In the genomic region with DNA sequence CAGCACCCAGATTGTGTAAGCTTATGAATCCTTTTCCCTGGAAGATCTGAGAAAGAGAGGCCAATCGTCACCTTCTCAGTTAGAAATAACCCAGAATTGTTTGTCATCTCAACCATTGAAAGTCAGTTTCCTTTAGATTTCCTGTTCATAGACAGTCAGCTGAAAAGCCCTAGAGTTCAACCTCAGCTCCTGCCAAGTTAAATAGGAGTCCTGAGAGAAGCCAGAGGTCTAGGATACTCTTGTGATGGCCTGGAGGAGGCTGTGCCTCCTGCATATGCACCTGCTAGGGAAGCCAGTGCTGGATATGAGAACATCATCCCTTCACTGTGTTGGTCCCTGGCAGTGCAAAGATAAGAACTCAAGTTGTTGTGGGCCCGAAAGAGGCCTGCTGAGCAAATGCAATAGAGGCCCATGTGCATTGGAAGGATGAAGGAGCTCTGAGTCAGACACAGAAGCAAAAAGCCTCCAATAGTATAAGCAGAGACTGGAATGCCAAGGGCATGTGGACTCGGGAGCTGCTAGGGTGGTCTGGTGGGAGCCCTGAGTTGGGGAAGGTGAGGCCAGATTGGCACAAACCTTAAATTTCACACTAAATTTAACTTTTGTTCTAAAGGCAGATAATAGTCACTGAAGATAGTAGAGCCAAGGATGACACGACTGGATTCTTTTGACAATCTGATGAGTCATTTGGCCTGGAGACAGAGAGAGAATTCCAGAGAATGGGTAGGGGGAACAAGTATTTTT, we compare ENCODE assay signal across 17 cellular contexts.
DNase-seq lines count a peak whose midpoint lies in the region; ATAC-seq and TF ChIP-seq lines count a peak whose summit lies in the region.
"Had no signal": no experiment of that assay in that cellular context is flagged by ENCODE, and none has a peak within 500 bp of the region (broad histone marks: within the 10 kb centered on the region; RNA-seq: fewer than 3 reads in every experiment).

No MANE protein-coding gene starts in this region.

- H3K27me3 Mint-ChIP-seq in activated naive CD8-positive, alpha-beta T cell treated with anti-CD3 and anti-CD28 coated beads for 36 hours, result no peaks in the 10 kb centered on the region
- H3K27me3 Mint-ChIP-seq: CD4-positive, alpha-beta T cell had no signal

- WGBS in right cardiac atrium, result 48% methylated on average over 4 of the region's 4 CpGs

- no peaks in the 10 kb centered on the region for H3K9me3 Mint-ChIP-seq in activated naive CD8-positive, alpha-beta T cell treated with anti-CD3 and anti-CD28 coated beads for 36 hours
- H3K9me3 Mint-ChIP-seq: CD4-positive, alpha-beta T cell had no signal

- no peaks in the 10 kb centered on the region for H3K9me3 ChIP-seq in right cardiac atrium (ENCODE audit: control insufficient read depth, low read length)
- H3K9me3 ChIP-seq in left ventricle myocardium inferior (replicated peaks), result no peaks in the 10 kb centered on the region
- H3K9me3 ChIP-seq in SJSA1 (replicated peaks), result peaks cover 2% of the 10 kb centered on the region; the same call in 1 of the 2 replicates
- H3K9me3 ChIP-seq in tibial artery, result no peaks in the 10 kb centered on the region
- H3K9me3 ChIP-seq: thoracic aorta had no signal

- intact Hi-C loops in right cardiac atrium (cut with DNase I), result no loop called here
- intact Hi-C loops in left ventricle myocardium inferior (cut with micrococcal nuclease), result no loop called here
- intact Hi-C loops in tibial artery (cut with DNase I; ENCODE audit: low total_unique reads), result no loop called here

- in situ Hi-C loops in GM13976 (cut with MboI; ENCODE audit: low sequenced_read_pairs, unreplicated experiment), result no loop called here

- H3K4me1 ChIP-seq in right cardiac atrium (ENCODE audit: control insufficient read depth, insufficient read depth, low read length) (no peaks in the 10 kb centered on the region), left ventricle myocardium inferior (no peaks in the 10 kb centered on the region), SJSA1 (replicated peaks) (peaks cover 17% of the 10 kb centered on the region), tibial artery (peaks cover 0 to 3% (median 0%) of the 10 kb centered on the region in 4 donors)

- TF ChIP-seq CTCF in left ventricle myocardium inferior (IDR thresholded peaks at IDR 0.05; ENCODE audit: borderline replicate concordance) (no peak), fibroblast of the aortic adventitia (IDR thresholded peaks at IDR 0.05; ENCODE audit: insufficient read depth, low read length) (no peak), tibial artery (IDR thresholded peaks at IDR 0.05) (no peak), GM13976 (IDR thresholded peaks at IDR 0.05; ENCODE audit: borderline replicate concordance, control extremely low read depth, extremely low read depth, insufficient read depth, missing control alignments) (no peak)

- H3K4me3 ChIP-seq in right cardiac atrium (ENCODE audit: low read length) (no peak overlapping the region), left ventricle myocardium inferior (no peak overlapping the region), SJSA1 (no peak overlapping the region), fibroblast of the aortic adventitia (ENCODE audit: low read depth, low read length) (no peak overlapping the region), tibial artery (no peak overlapping the region)
- H3K4me3 ChIP-seq: SK-N-MC, thoracic aorta had no signal

- no peak overlapping the region for H3K4me3 Mint-ChIP-seq in activated naive CD8-positive, alpha-beta T cell treated with anti-CD3 and anti-CD28 coated beads for 36 hours
- H3K4me3 Mint-ChIP-seq: CD4-positive, alpha-beta T cell had no signal

- H3K27ac Mint-ChIP-seq in activated naive CD8-positive, alpha-beta T cell treated with anti-CD3 and anti-CD28 coated beads for 36 hours, result no peak overlapping the region
- H3K27ac Mint-ChIP-seq: CD4-positive, alpha-beta T cell had no signal

- no peak for DNase-seq in right cardiac atrium
- no peak for DNase-seq in left ventricle myocardium inferior
- peak; percentile 60 to 68 for DNase-seq in SJSA1 (ENCODE audit: low read depth in 1 of 2, low spot score in 2 of 2)
- peak; percentile 37 for DNase-seq in fibroblast of the aortic adventitia (ENCODE audit: low read depth)
- no peak for DNase-seq in NCI-H774 (lab: John Stamatoyannopoulos, UW)
- no peak for DNase-seq in tibial artery
- DNase-seq in GM13976 (ENCODE audit: low spot score), result no peak
- no peak for DNase-seq in activated naive CD8-positive, alpha-beta T cell treated with anti-CD3 and anti-CD28 coated beads for 36 hours
- DNase-seq: CD4-positive, alpha-beta T cell; Karpas-422; NCI-H1105; NCI-H2107; NCI-H748 treated with DMSO at 0.1 percent for 48 hours; stimulated activated CD4-positive, alpha-beta T cell treated with anti-CD3 and anti-CD28 coated beads, Interleukin-12 subunit alpha, Interleukin-12 subunit beta, amount 100 ng/mL, for 4 hours; T1000 had no signal

- H3K4me1 Mint-ChIP-seq in activated naive CD8-positive, alpha-beta T cell treated with anti-CD3 and anti-CD28 coated beads for 36 hours, result no peaks in the 10 kb centered on the region

- peak; percentile 54 to 71 for ATAC-seq in right cardiac atrium

- no peaks in the 10 kb centered on the region for H3K36me3 Mint-ChIP-seq in activated naive CD8-positive, alpha-beta T cell treated with anti-CD3 and anti-CD28 coated beads for 36 hours

- H3K36me3 ChIP-seq in left ventricle myocardium inferior, result no peaks in the 10 kb centered on the region
- no peaks in the 10 kb centered on the region; the same call in 1 of the 2 replicates for H3K36me3 ChIP-seq in SJSA1
- H3K36me3 ChIP-seq in tibial artery, result no peaks in the 10 kb centered on the region
- H3K36me3 ChIP-seq: thoracic aorta had no signal

- H3K27me3 ChIP-seq in right cardiac atrium (ENCODE audit: control insufficient read depth, insufficient read depth) (no peaks in the 10 kb centered on the region), left ventricle myocardium inferior (ENCODE audit: low read depth) (peaks cover 9% of the 10 kb centered on the region), SJSA1 (replicated peaks) (no peaks in the 10 kb centered on the region), tibial artery (no peaks in the 10 kb centered on the region)

- H3K27ac ChIP-seq in right cardiac atrium (ENCODE audit: low read length) (no peak overlapping the region), left ventricle myocardium inferior (replicated peaks) (no peak overlapping the region), SJSA1 (no peak overlapping the region), tibial artery (no peak overlapping the region)
- H3K27ac ChIP-seq: SK-N-MC, thoracic aorta had no signal

Comparison
In these comparisons a context has a peak if more than half of its experiments do, and no peak if none do; other contexts are left out.
1. DNase-seq: peak in SJSA1 (2 of 2) and fibroblast of the aortic adventitia (single experiment); none in right cardiac atrium (0 of 3), left ventricle myocardium inferior (single experiment), NCI-H774 (single experiment), tibial artery (0 of 2), GM13976 (single experiment) and activated naive CD8-positive, alpha-beta T cell treated with anti-CD3 and anti-CD28 coated beads for 36 hours (single experiment).